ENCODE assay signal across 17 cellular contexts in genomic region chr2:71789556-71790219, GRCh38.
DNase-seq lines count a peak whose midpoint lies in the region; ATAC-seq and TF ChIP-seq lines count a peak whose summit lies in the region.
"Had no signal": no experiment of that assay in that cellular context is flagged by ENCODE, and none has a peak within 500 bp of the region (broad histone marks: within the 10 kb centered on the region; RNA-seq: fewer than 3 reads in every experiment).

No MANE protein-coding gene starts in this region.

- H3F3A ChIP-seq in OCI-LY1 (ENCODE audit: insufficient read depth, low read length): no peaks in the 10 kb centered on the region

- in situ Hi-C loops in KBM-7 (cut with MboI; ENCODE audit: low pct_unique_long_range_greater_than_20kb, low sequenced_read_pairs): no loop called here

- no peak for ATAC-seq in activated CD4-positive, CD25-positive, alpha-beta regulatory T cell treated with anti-CD3 and anti-CD28 coated beads, Interleukin-2, amount 50 U/mL, for 24 hours
- no peak for ATAC-seq in HG03565 (IDR thresholded peaks at IDR 0.05; ENCODE audit: unreplicated experiment)
- ATAC-seq in GM18520 (IDR thresholded peaks at IDR 0.05; ENCODE audit: unreplicated experiment): no peak
- ATAC-seq: lower lobe of right lung; natural killer cell treated with Interleukin-12 subunit alpha and Interleukin-12 subunit beta and Interleukin-15 and Interleukin-18, amount 100 ng/mL, for 72 hours; sciatic nerve had no signal

- H4K20me1 ChIP-seq in OCI-LY1 (ENCODE audit: insufficient read depth, low read length): no peaks in the 10 kb centered on the region

- H3K27me3 ChIP-seq in OCI-LY1 (ENCODE audit: insufficient read depth, low read length): peaks cover 6% of the 10 kb centered on the region; the same call in 1 of the 2 replicates

- no peak overlapping the region for H2AFZ ChIP-seq in OCI-LY1 (ENCODE audit: low read length)

- no peak overlapping the region for H3K4me3 ChIP-seq in OCI-LY1 (ENCODE audit: low read depth, low read length, poor library complexity, severe bottlenecking)
- no peak overlapping the region for H3K4me3 ChIP-seq in fibroblast of pulmonary artery (replicated peaks; ENCODE audit: low read depth, low read length)
- H3K4me3 ChIP-seq: lower lobe of right lung had no signal

- H3K27ac ChIP-seq in OCI-LY1 (ENCODE audit: low read depth, low read length, poor library complexity, severe bottlenecking): no peak overlapping the region
- H3K27ac ChIP-seq: lower lobe of right lung had no signal

- no peak overlapping the region for H3K9ac ChIP-seq in OCI-LY1 (ENCODE audit: low read length)

- H3K79me2 ChIP-seq in OCI-LY1 (ENCODE audit: insufficient read depth, low read length): no peaks in the 10 kb centered on the region

- no peaks in the 10 kb centered on the region for H3K9me2 ChIP-seq in OCI-LY1 (ENCODE audit: low read depth, low read length)

- TF ChIP-seq CTCF in OCI-LY1 (IDR thresholded peaks at IDR 0.05; ENCODE audit: low read length): peak; percentile 3; the same call in 1 of the 2 replicates
- no peak for TF ChIP-seq CTCF in fibroblast of pulmonary artery (IDR thresholded peaks at IDR 0.05; ENCODE audit: low read length, missing control alignments)

- H3K4me2 ChIP-seq in OCI-LY1 (ENCODE audit: low read length): no peak overlapping the region

- DNase-seq in activated effector memory CD4-positive, alpha-beta T cell treated with anti-CD3 and anti-CD28 coated beads, Interleukin-2, amount 50 U/mL, for 16 hours: peak; percentile 21
- no peak for DNase-seq in activated effector memory CD4-positive, alpha-beta T cell treated with Interleukin-2 at 50 U/mL for 16 hours
- DNase-seq in fibroblast of pulmonary artery (ENCODE audit: low read depth) (peak; percentile 28), KBM-7 (no peak)
- DNase-seq: activated CD4-positive, alpha-beta T cell treated with anti-CD3 and anti-CD28 coated beads, Interleukin-2, amount 50 U/mL, for 48 hours; aorta; Kasumi-1; lower lobe of right lung; NCI-H187 treated with DMSO at 0.1 percent for 48 hours; Right ventricle myocardium superior; stimulated activated CD4-positive, alpha-beta T cell treated with anti-CD3 and anti-CD28 coated beads, Interleukin-4, amount 100 ng/mL, for 1 hour had no signal

- no peaks in the 10 kb centered on the region for H3K4me1 ChIP-seq in OCI-LY1 (ENCODE audit: insufficient read depth, low read length, severe bottlenecking)
- H3K4me1 ChIP-seq: lower lobe of right lung had no signal

- no peaks in the 10 kb centered on the region for H3K36me3 ChIP-seq in OCI-LY1 (ENCODE audit: insufficient read depth, low read length)
- H3K36me3 ChIP-seq: lower lobe of right lung had no signal

- no peaks in the 10 kb centered on the region for H3K9me3 ChIP-seq in OCI-LY1 (ENCODE audit: low read length)
- H3K9me3 ChIP-seq: lower lobe of right lung had no signal

Comparison
In these comparisons a context has a peak if more than half of its experiments do, and no peak if none do; other contexts are left out.
1. DNase-seq: peak in activated effector memory CD4-positive, alpha-beta T cell treated with anti-CD3 and anti-CD28 coated beads, Interleukin-2, amount 50 U/mL, for 16 hours (single experiment) and fibroblast of pulmonary artery (single experiment); none in activated effector memory CD4-positive, alpha-beta T cell treated with Interleukin-2 at 50 U/mL for 16 hours (single experiment) and KBM-7 (single experiment).